Comparison of ENCODE assay signal across 15 cellular contexts in the genomic region with DNA sequence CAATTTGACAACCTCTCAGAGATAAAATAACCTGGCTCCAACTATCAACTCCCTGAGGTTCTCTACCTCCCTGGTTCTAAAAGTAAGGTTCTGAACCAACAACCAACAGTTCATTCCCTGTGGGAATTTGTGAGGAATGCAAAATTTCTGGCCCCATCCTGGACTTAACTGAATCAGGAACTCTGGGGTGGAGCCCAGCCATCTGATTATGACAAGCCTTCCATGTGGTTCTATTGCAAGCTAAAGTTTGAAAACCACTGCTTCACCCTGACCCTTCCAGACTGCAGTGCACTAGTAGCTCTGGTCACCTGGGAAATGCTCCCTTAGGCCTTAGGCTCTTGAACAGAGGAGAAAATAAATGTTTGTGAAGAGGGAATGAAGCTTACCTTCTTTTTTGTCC.
"Had no signal": no experiment of that assay in that cellular context is flagged by ENCODE, and none has a peak within 500 bp of the region (broad histone marks: within the 10 kb centered on the region; RNA-seq: fewer than 3 reads in every experiment).

No MANE protein-coding gene starts in this region.

- H3K27ac ChIP-seq: adrenal gland, right atrium auricular region, thyroid gland, uterus had no signal

- ATAC-seq: activated CD8-positive, alpha-beta T cell treated with anti-CD3 and anti-CD28 coated beads for 36 hours; left ventricle myocardium superior; natural killer cell treated with Interleukin-12 subunit alpha and Interleukin-12 subunit beta and Interleukin-15 and Interleukin-18, amount 100 ng/mL, for 72 hours; T-helper 17 cell had no signal

- H3K4me1 ChIP-seq: adrenal gland, right atrium auricular region, thyroid gland, uterus had no signal

- H3K4me3 ChIP-seq: adrenal gland, right atrium auricular region, thyroid gland, uterus had no signal

- H3K36me3 ChIP-seq: adrenal gland, right atrium auricular region, thyroid gland, uterus had no signal

- H3K9me3 ChIP-seq: adrenal gland, right atrium auricular region, thyroid gland, uterus had no signal

- DNase-seq: activated B cell treated with CpG ODN at 0.5 μM for 24 hours; activated CD4-positive, alpha-beta T cell treated with anti-CD3 and anti-CD28 coated beads for 48 hours; activated CD8-positive, alpha-beta T cell treated with anti-CD3 and anti-CD28 coated beads for 36 hours; activated naive CD4-positive, alpha-beta T cell; activated T-cell treated with anti-CD3 and anti-CD28 coated beads, Interleukin-2, amount 50 U/mL, for 48 hours; adrenal gland; hippocampal formation; left ventricle myocardium superior; mesendoderm; nucleus accumbens; T-helper 17 cell; thyroid gland; uterus had no signal

- H3K27me3 ChIP-seq: adrenal gland, right atrium auricular region, thyroid gland, uterus had no signal
